8 cellular contexts compared by ENCODE assay signal in the genomic region with DNA sequence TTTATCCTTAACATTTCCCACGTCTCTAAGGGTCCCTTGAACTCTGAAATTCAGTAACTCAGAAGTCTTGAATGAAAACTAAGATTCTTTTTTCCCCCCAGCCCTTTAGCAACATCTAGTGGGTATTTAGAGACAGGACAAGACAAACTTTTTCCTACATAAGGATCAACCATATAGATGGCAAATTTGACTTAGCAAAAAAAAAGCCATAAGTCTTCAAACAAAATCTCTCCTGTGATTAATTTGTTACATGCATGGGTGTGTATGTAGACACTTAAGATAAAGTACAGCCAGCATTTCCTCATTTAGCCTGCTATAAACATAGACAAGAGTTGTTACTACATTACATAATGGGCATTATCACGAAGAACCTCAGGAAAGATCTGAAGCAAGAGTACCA. TPM values are rescaled to one million over a fixed set of nuclear protein-coding genes. Genes with fewer than 3 reads are reported as not detected.
A peak's percentile ranks its signal among the peaks of the same experiment; 100 is the strongest.
DNase-seq lines count a peak whose midpoint lies in the region; ATAC-seq and TF ChIP-seq lines count a peak whose summit lies in the region.

No MANE protein-coding gene starts in this region.

- no peak overlapping the region for H3K4me3 ChIP-seq in KMS-11 (IDR thresholded peaks at IDR 0.05; ENCODE audit: insufficient read depth, low read depth, low read length)

- no peak overlapping the region for H2AFZ ChIP-seq in KMS-11 (ENCODE audit: low read depth)

- no peaks in the 10 kb centered on the region for H3K4me1 Mint-ChIP-seq in brain

- H3K9me3 Mint-ChIP-seq in brain = peaks cover 6 to 24% (median 10%) of the 10 kb centered on the region in 5 experiments

- peak; percentile 67 for DNase-seq in DMS114 treated with DMSO at 0.1 percent for 48 hours (lab: John Stamatoyannopoulos, UW; ENCODE audit: unreplicated experiment)
- peak; percentile 19 for DNase-seq in medulla oblongata (ENCODE audit: extremely low spot score)
- no peak for DNase-seq in middle frontal gyrus (ENCODE audit: extremely low spot score, low spot score)

- H3K36me3 ChIP-seq in KMS-11 (ENCODE audit: insufficient read depth) = no peaks in the 10 kb centered on the region

- no peaks in the 10 kb centered on the region for H3K27me3 ChIP-seq in KMS-11 (ENCODE audit: insufficient read depth, low read depth)

- no peak overlapping the region for H3K4me2 ChIP-seq in KMS-11

- no peaks in the 10 kb centered on the region for H3K4me1 ChIP-seq in KMS-11 (ENCODE audit: low read depth, poor library complexity, severe bottlenecking)

- H3K27ac Mint-ChIP-seq in brain = no peak overlapping the region

- H3K9ac ChIP-seq in KMS-11 = no peak overlapping the region

- TF ChIP-seq CTCF in KMS-11 (conservative IDR thresholded peaks at IDR 0.05; ENCODE audit: low read depth, low read length) = peak; percentile 61
- TF ChIP-seq CTCF in brain (conservative IDR thresholded peaks at IDR 0.05) = peak; percentile 47 to 67

- peaks cover 10% of the 10 kb centered on the region for H3K27me3 Mint-ChIP-seq in brain

- no peaks in the 10 kb centered on the region for H3K79me2 ChIP-seq in KMS-11 (ENCODE audit: insufficient read depth, low read depth)

- H4K20me1 ChIP-seq in KMS-11 (ENCODE audit: insufficient read depth) = no peaks in the 10 kb centered on the region

- ATAC-seq in HG02571 (IDR thresholded peaks at IDR 0.05; ENCODE audit: unreplicated experiment) (no peak), GM21423 (IDR thresholded peaks at IDR 0.05; ENCODE audit: unreplicated experiment) (no peak), GM18502 (IDR thresholded peaks at IDR 0.05; ENCODE audit: poor library complexity, unreplicated experiment) (no peak)

- no peak overlapping the region for H3K4me3 Mint-ChIP-seq in brain

- no peaks in the 10 kb centered on the region for H3K36me3 Mint-ChIP-seq in brain

- no peak overlapping the region for H3K27ac ChIP-seq in KMS-11

RNA-seq across cellular contexts. Expression of a gene that starts 29.1 kb away (rescaled TPM):
- not detected for polyA plus RNA-seq in brain (ENCODE audit: insufficient read depth, low read depth, low replicate concordance)
